Comparison of ENCODE assay signal across 8 cellular contexts in genomic region chr5:74631088-74631960, GRCh38. TPM values are rescaled to one million over a fixed set of nuclear protein-coding genes. Genes with fewer than 3 reads are reported as not detected.
DNase-seq lines count a peak whose midpoint lies in the region; ATAC-seq and TF ChIP-seq lines count a peak whose summit lies in the region.

No MANE protein-coding gene starts in this region.

- peaks cover 24% of the 10 kb centered on the region for H3K4me1 Mint-ChIP-seq in CD8-positive, alpha-beta T cell (ENCODE audit: low read depth)

- peak in 4 of 7 experiments; percentile 17 to 51 (median 32) for DNase-seq in CD8-positive, alpha-beta T cell
- peak; percentile 44 for DNase-seq in fibroblast of mammary gland (ENCODE audit: low read depth)
- peak; percentile 45 for DNase-seq in pulmonary artery endothelial cell (ENCODE audit: low read depth, low spot score)
- no peak for DNase-seq in ureter (ENCODE audit: low spot score)
- no peak for DNase-seq in adrenal gland

- H3K9me3 ChIP-seq in CD8-positive, alpha-beta T cell (ENCODE audit: low read length), result no peaks in the 10 kb centered on the region
- H3K9me3 ChIP-seq in adrenal gland (replicated peaks in 1 of 3), result no peaks in the 10 kb centered on the region

- POLR2A ChIA-PET in CD8-positive, alpha-beta T cell (lab: Charles Lee), result no interaction called here

- H3K27ac Mint-ChIP-seq in CD8-positive, alpha-beta T cell, result peak overlapping the region; percentile 87

- peak overlapping the region; percentile 36 for H3K27ac ChIP-seq in CD8-positive, alpha-beta T cell (ENCODE audit: low read depth, low read length)
- no peak overlapping the region for H3K27ac ChIP-seq in adrenal gland

- 57 to 63% (median 60%) methylated on average over 11 of the region's 11 CpGs for WGBS in adrenal gland, 4 donors

- no peaks in the 10 kb centered on the region for H3K36me3 ChIP-seq in CD8-positive, alpha-beta T cell (ENCODE audit: insufficient read depth, low read length)
- H3K36me3 ChIP-seq in adrenal gland (replicated peaks in 1 of 2), result no peaks in the 10 kb centered on the region

- no peak for TF ChIP-seq POLR2A in adrenal gland (IDR thresholded peaks at IDR 0.05)

- H3K9me3 Mint-ChIP-seq in CD8-positive, alpha-beta T cell, result no peaks in the 10 kb centered on the region

- H3K27me3 Mint-ChIP-seq in CD8-positive, alpha-beta T cell (ENCODE audit: low read depth), result peaks cover 7% of the 10 kb centered on the region

- peaks cover 28% of the 10 kb centered on the region for H3K4me1 ChIP-seq in CD8-positive, alpha-beta T cell (ENCODE audit: insufficient read depth, low read length)
- H3K4me1 ChIP-seq in adrenal gland (replicated peaks in 1 of 2), result peaks cover 9 to 21% of the 10 kb centered on the region in 2 donors

- H3K4me3 Mint-ChIP-seq in CD8-positive, alpha-beta T cell, result peak overlapping the region; percentile 61

- H3K27me3 ChIP-seq in CD8-positive, alpha-beta T cell (ENCODE audit: insufficient read depth, low read length), result no peaks in the 10 kb centered on the region
- no peaks in the 10 kb centered on the region for H3K27me3 ChIP-seq in adrenal gland

- intact Hi-C loops in CD8-positive, alpha-beta T cell (cut with DNase I, micrococcal nuclease), result loop anchor here in 1 of 2 experiments (1.0 kb wide), 1 partner anchor 9 kb away; the partner anchor contains the start of gene ENC1
- intact Hi-C loops in adrenal gland (cut with DNase I), result no loop called here

- no peaks in the 10 kb centered on the region for H3K36me3 Mint-ChIP-seq in CD8-positive, alpha-beta T cell

- TF ChIP-seq CTCF in CD8-positive, alpha-beta T cell (IDR thresholded peaks at IDR 0.05), result no peak
- TF ChIP-seq CTCF in fibroblast of mammary gland (conservative IDR thresholded peaks at IDR 0.05; ENCODE audit: control insufficient read depth, insufficient read depth, low read depth, low read length), result no peak
- no peak for TF ChIP-seq CTCF in adrenal gland (IDR thresholded peaks at IDR 0.05)

- peak; percentile 61 for ATAC-seq in CD8-positive, alpha-beta T cell
- ATAC-seq in GM19328 (IDR thresholded peaks at IDR 0.05; ENCODE audit: unreplicated experiment), result peak; percentile 91
- ATAC-seq in HG03175 (IDR thresholded peaks at IDR 0.05; ENCODE audit: unreplicated experiment), result peak; percentile 95
- peak; percentile 25; the same call in 2 of the 3 replicates for ATAC-seq in SK-N-SH treated with all-trans-retinoic acid at 6 μM for 48 hours

- CTCF ChIA-PET in CD8-positive, alpha-beta T cell (lab: Charles Lee), result interaction anchor here (3.3 kb wide), 1 partner anchor 9 kb away, joined by 16 read pairs; the partner anchor contains the start of gene ENC1

- H3K4me3 ChIP-seq in CD8-positive, alpha-beta T cell (ENCODE audit: low read depth, low read length), result no peak overlapping the region
- no peak overlapping the region for H3K4me3 ChIP-seq in fibroblast of mammary gland (ENCODE audit: control insufficient read depth, low read depth, low read length)
- H3K4me3 ChIP-seq in adrenal gland, result no peak overlapping the region

TF ChIP-seq in SK-N-SH treated with all-trans-retinoic acid at 6 μM for 48 hours, 23 proteins besides CTCF, POLR2A, EP300 and RAD21:
- TF ChIP-seq ARNTL (CRISPR knock-in tag; IDR thresholded peaks at IDR 0.05; ENCODE audit: borderline replicate concordance, low read depth) (no peak), PPARA (CRISPR knock-in tag; IDR thresholded peaks at IDR 0.05; ENCODE audit: borderline replicate concordance) (no peak), ZNF8 (CRISPR knock-in tag; IDR thresholded peaks at IDR 0.05) (no peak), ZNF70 (CRISPR knock-in tag; IDR thresholded peaks at IDR 0.05) (no peak), BACH2 (CRISPR knock-in tag; IDR thresholded peaks at IDR 0.05; ENCODE audit: borderline replicate concordance) (no peak), GLIS3 (CRISPR knock-in tag; IDR thresholded peaks at IDR 0.05) (no peak), CSRNP3 (CRISPR knock-in tag; IDR thresholded peaks at IDR 0.05) (no peak), ESRRG (CRISPR knock-in tag; IDR thresholded peaks at IDR 0.05) (no peak), ZC3H10 (CRISPR knock-in tag; IDR thresholded peaks at IDR 0.05) (no peak), SNAI2 (CRISPR knock-in tag; IDR thresholded peaks at IDR 0.05) (no peak), ZNF565 (CRISPR knock-in tag; conservative IDR thresholded peaks at IDR 0.05; ENCODE audit: low read depth) (no peak), POU6F1 (CRISPR knock-in tag; IDR thresholded peaks at IDR 0.05; ENCODE audit: borderline replicate concordance, low read depth) (no peak), PATZ1 (CRISPR knock-in tag; IDR thresholded peaks at IDR 0.05; ENCODE audit: borderline replicate concordance) (no peak), CREB5 (CRISPR knock-in tag; IDR thresholded peaks at IDR 0.05; ENCODE audit: low read depth) (no peak), ZFP30 (CRISPR knock-in tag; IDR thresholded peaks at IDR 0.05) (no peak)

RNA-seq across cellular contexts. Expression of gene ENC1, which starts 9.2 kb away (rescaled TPM):
- 10 to 100 TPM; 44.2 to 51.1 TPM for total RNA-seq in CD8-positive, alpha-beta T cell
- 71.5 and 101 TPM in 2 replicates for total RNA-seq in pulmonary artery endothelial cell
- total RNA-seq in ureter, result 48.5 TPM
- 10 to 100 TPM in 2 of 8 donors, 1 to 10 TPM in 6; 2.1 to 31.6 (median 5.0) TPM for total RNA-seq in adrenal gland
- polyA plus RNA-seq in adrenal gland, result 1 to 10 TPM; 2.7 to 3.4 (median 2.9) TPM

RNA-seq across cellular contexts. Expression of gene HEXB, which starts 53.7 kb away (rescaled TPM):
- 10 to 100 TPM; 29.2 to 37.0 TPM for total RNA-seq in CD8-positive, alpha-beta T cell
- total RNA-seq in pulmonary artery endothelial cell, result 161 and 165 TPM in 2 replicates
- total RNA-seq in ureter, result 101 TPM
- 100 to 1,000 TPM; 118 to 216 (median 146) TPM for total RNA-seq in adrenal gland
- 100 to 1,000 TPM in 1 of 3 donors, 10 to 100 TPM in 2; 92.0 to 119 (median 99.5) TPM for polyA plus RNA-seq in adrenal gland

Comparison
In these comparisons a context has a peak if more than half of its experiments do, and no peak if none do; other contexts are left out.
1. ATAC-seq: peak in every context shown above with its lines; median percentile 95 in HG03175; 91 in GM19328; 61 in CD8-positive, alpha-beta T cell; 25 in SK-N-SH treated with all-trans-retinoic acid at 6 μM for 48 hours.
2. DNase-seq: peak in CD8-positive, alpha-beta T cell (4 of 7), fibroblast of mammary gland (single experiment) and pulmonary artery endothelial cell (single experiment); none in ureter (single experiment) and adrenal gland (0 of 7).